ENCODE assay signal across 8 cellular contexts in the genomic region with DNA sequence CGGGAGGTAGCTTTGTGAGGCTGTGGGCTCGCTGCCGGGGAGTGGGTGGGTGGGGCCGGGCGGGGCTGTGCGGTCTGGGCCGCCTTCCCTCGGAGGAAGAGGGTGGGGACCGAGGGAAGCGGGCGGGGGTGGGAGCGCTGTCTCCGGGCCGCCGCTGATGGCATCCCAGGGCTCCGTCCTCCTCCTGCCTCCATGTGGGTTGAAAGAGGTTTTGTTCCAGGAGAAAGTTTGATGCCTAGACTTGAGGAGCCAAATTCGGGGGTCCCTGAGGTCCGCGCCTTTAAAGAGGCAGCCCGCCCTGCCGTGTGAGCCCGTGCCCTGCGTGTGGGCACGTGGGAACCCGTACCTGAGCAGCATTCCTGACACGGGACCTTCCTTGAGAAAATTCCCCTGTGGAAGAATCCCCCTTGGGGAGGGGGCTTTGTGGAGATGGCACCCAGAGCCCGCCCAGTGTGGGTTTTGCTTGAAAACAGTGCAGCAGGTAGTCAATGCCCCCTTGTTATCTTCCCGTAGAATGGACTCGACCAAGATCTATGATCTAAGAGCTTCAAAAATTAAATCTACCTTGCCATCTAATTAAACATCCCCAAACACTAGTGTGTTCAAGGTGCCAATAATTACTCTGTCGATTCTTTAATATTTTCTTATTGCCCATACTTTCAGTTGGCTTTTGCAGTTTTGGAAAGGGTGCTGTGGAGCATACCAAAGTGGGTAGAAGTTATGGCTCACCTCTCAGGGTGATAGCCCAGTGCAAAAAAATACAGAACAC.
A peak's percentile ranks its signal among the peaks of the same experiment; 100 is the strongest.
DNase-seq lines count a peak whose midpoint lies in the region; ATAC-seq and TF ChIP-seq lines count a peak whose summit lies in the region.

No MANE protein-coding gene starts in this region.

- ATAC-seq in lower lobe of right lung: peak; percentile 57 to 58

- intact Hi-C loops in mammary epithelial cell (cut with micrococcal nuclease) (no loop called here), lower lobe of right lung (cut with DNase I) (no loop called here), uterus (cut with DNase I; ENCODE audit: low total_unique reads) (no loop called here)

- H3K27me3 ChIP-seq in mammary epithelial cell (ENCODE audit: insufficient read depth, low read length) (peaks cover 6% of the 10 kb centered on the region), lower lobe of right lung (ENCODE audit: low read depth) (no peaks in the 10 kb centered on the region), uterus (no peaks in the 10 kb centered on the region)

- H3K79me2 ChIP-seq in mammary epithelial cell (ENCODE audit: insufficient read depth, low read length): no peaks in the 10 kb centered on the region

- H3K4me1 ChIP-seq in mammary epithelial cell (ENCODE audit: insufficient read depth, low read length): peaks cover 3% of the 10 kb centered on the region
- H3K4me1 ChIP-seq in lower lobe of right lung: peaks cover 21% of the 10 kb centered on the region
- no peaks in the 10 kb centered on the region for H3K4me1 ChIP-seq in uterus

- H3K36me3 ChIP-seq in mammary epithelial cell (ENCODE audit: insufficient read depth, low read length) (no peaks in the 10 kb centered on the region), lower lobe of right lung (no peaks in the 10 kb centered on the region), uterus (no peaks in the 10 kb centered on the region)

- 46% methylated on average over 5 of the region's 30 CpGs for WGBS in mammary epithelial cell (ENCODE audit: low coverage, missing lambda C conversion rate)

- no peak for TF ChIP-seq POLR2A in uterus (IDR thresholded peaks at IDR 0.05)

- TF ChIP-seq CTCF in mammary epithelial cell (conservative IDR thresholded peaks at IDR 0.05 in 1 of 2, IDR thresholded peaks at IDR 0.05 in 1 of 2; ENCODE audit: extremely low read depth in 1 of 2, insufficient read depth in 1 of 2, low read depth in 1 of 2, low read length in 2 of 2) (no peak), lower lobe of right lung (IDR thresholded peaks at IDR 0.05) (no peak), uterus (IDR thresholded peaks at IDR 0.05) (no peak)

- peaks cover 84% of the 10 kb centered on the region for H3K27me3 Mint-ChIP-seq in T-helper 1 cell treated with Interleukin-12 subunit alpha and Interleukin-12 subunit beta and Interleukin-4 antibody, amounts not matched to agents 30 μg/mL and 1 μg/mL, for 36 hours (ENCODE audit: low read depth)
- peaks cover 20% of the 10 kb centered on the region for H3K27me3 Mint-ChIP-seq in IgD-negative memory B cell

- dilution Hi-C loops in mammary epithelial cell (cut with HindIII; ENCODE audit: low sequenced_read_pairs): no loop called here

- no peak for DNase-seq in T-helper 1 cell
- no peak for DNase-seq in mammary epithelial cell
- no peak for DNase-seq in lower lobe of right lung
- DNase-seq in uterus: no peak
- no peak for DNase-seq in occipital lobe (lab: John Stamatoyannopoulos, UW)
- DNase-seq in NCI-H1417 (lab: John Stamatoyannopoulos, UW): no peak

- H3K4me1 Mint-ChIP-seq in T-helper 1 cell treated with Interleukin-12 subunit alpha and Interleukin-12 subunit beta and Interleukin-4 antibody, amounts not matched to agents 30 μg/mL and 1 μg/mL, for 36 hours (ENCODE audit: low read depth): peaks cover 15% of the 10 kb centered on the region
- peaks cover 3 to 8% (median 8%) of the 10 kb centered on the region in 3 donors for H3K4me1 Mint-ChIP-seq in IgD-negative memory B cell

- peak overlapping the region; percentile 52 to 69 (median 63) for H3K4me3 ChIP-seq in mammary epithelial cell (replicated peaks in 1 of 3; ENCODE audit: insufficient read depth in 1 of 3, low read depth in 2 of 3, low read length in 3 of 3)
- peak overlapping the region; percentile 76 for H3K4me3 ChIP-seq in lower lobe of right lung
- peak overlapping the region; percentile 67 to 77 for H3K4me3 ChIP-seq in uterus

- peak overlapping the region; percentile 75 for H3K4me3 Mint-ChIP-seq in T-helper 1 cell treated with Interleukin-12 subunit alpha and Interleukin-12 subunit beta and Interleukin-4 antibody, amounts not matched to agents 30 μg/mL and 1 μg/mL, for 36 hours
- H3K4me3 Mint-ChIP-seq in IgD-negative memory B cell: peak overlapping the region; percentile 59 to 85 (median 64)

- no peak overlapping the region for H3K9ac ChIP-seq in mammary epithelial cell (ENCODE audit: insufficient read depth, low read length)

- H2AFZ ChIP-seq in mammary epithelial cell (ENCODE audit: low read depth, low read length): peak overlapping the region; percentile 89

- no TSS peak for BruUV-seq in mammary epithelial cell (replicated peaks; lab: Mats Ljungman, UMichigan)

- H3K27ac Mint-ChIP-seq in T-helper 1 cell treated with Interleukin-12 subunit alpha and Interleukin-12 subunit beta and Interleukin-4 antibody, amounts not matched to agents 30 μg/mL and 1 μg/mL, for 36 hours: no peak overlapping the region
- H3K27ac Mint-ChIP-seq in IgD-negative memory B cell: no peak overlapping the region

- CTCF ChIA-PET in mammary epithelial cell (lab: Charles Lee; ENCODE audit: low non-redundant PET): no interaction called here

- H3K27ac ChIP-seq in mammary epithelial cell (ENCODE audit: insufficient read depth, low read depth, low read length) (no peak overlapping the region), lower lobe of right lung (peak overlapping the region; percentile 84), uterus (peak overlapping the region; percentile 71 to 81)

- H3K36me3 Mint-ChIP-seq in T-helper 1 cell treated with Interleukin-12 subunit alpha and Interleukin-12 subunit beta and Interleukin-4 antibody, amounts not matched to agents 30 μg/mL and 1 μg/mL, for 36 hours (ENCODE audit: low read depth): no peaks in the 10 kb centered on the region
- H3K36me3 Mint-ChIP-seq in IgD-negative memory B cell: peaks cover 4% of the 10 kb centered on the region

- peak overlapping the region; percentile 96 for H3K4me2 ChIP-seq in mammary epithelial cell (ENCODE audit: insufficient read depth, low read depth, low read length)

- H3K9me3 ChIP-seq in mammary epithelial cell (replicated peaks; ENCODE audit: insufficient read depth, low read length): no peaks in the 10 kb centered on the region
- H3K9me3 ChIP-seq in lower lobe of right lung: no peaks in the 10 kb centered on the region
- no peaks in the 10 kb centered on the region for H3K9me3 ChIP-seq in uterus

- no peaks in the 10 kb centered on the region for H4K20me1 ChIP-seq in mammary epithelial cell (ENCODE audit: insufficient read depth, low read length)

- in situ Hi-C loops in mammary epithelial cell (cut with MboI; ENCODE audit: low sequenced_read_pairs in 2 of 2): no loop called here

- no peaks in the 10 kb centered on the region for H3K9me3 Mint-ChIP-seq in T-helper 1 cell treated with Interleukin-12 subunit alpha and Interleukin-12 subunit beta and Interleukin-4 antibody, amounts not matched to agents 30 μg/mL and 1 μg/mL, for 36 hours
- no peaks in the 10 kb centered on the region for H3K9me3 Mint-ChIP-seq in IgD-negative memory B cell
